34 cellular contexts compared by ENCODE assay signal in the genomic region with DNA sequence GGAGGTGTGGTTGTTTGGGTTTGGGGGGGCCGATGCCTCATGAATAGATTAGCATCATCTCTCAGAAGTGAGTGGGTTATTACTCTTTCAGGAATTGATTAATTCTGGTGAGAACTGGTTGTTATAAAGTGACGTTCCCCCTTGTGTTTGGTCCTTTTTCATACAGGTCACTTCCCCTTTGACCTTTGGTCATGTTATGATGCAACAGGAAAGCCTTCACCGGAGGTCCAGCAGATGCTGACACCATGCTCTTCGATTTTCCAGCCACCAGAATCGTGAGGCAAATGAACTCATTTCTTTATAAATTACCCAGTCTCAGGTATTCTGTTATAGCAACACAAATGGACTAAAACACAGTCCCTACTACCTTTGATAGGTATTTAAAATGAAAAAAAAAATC.
"Had no signal": no experiment of that assay in that cellular context is flagged by ENCODE, and none has a peak within 500 bp of the region (broad histone marks: within the 10 kb centered on the region; RNA-seq: fewer than 3 reads in every experiment).

No MANE protein-coding gene starts in this region.

- H3K9me3 Mint-ChIP-seq: activated CD4-positive, alpha-beta memory T cell treated with anti-CD3 and anti-CD28 coated beads for 36 hours; activated CD8-positive, alpha-beta T cell treated with anti-CD3 and anti-CD28 coated beads for 36 hours; activated naive CD4-positive, alpha-beta T cell treated with anti-CD3 and anti-CD28 coated beads for 36 hours; activated naive CD4-positive, alpha-beta T cell treated with anti-CD3 and anti-CD28 coated beads, Interleukin-2, amount 50 U/mL, for 72 hours; activated naive CD8-positive, alpha-beta T cell treated with anti-CD3 and anti-CD28 coated beads for 36 hours; T-helper 1 cell treated with Interleukin-12 subunit alpha and Interleukin-12 subunit beta and Interleukin-4 antibody, amounts not matched to agents 30 μg/mL and 1 μg/mL, for 36 hours; T-helper 2 cell treated with Interferon-gamma antibody and Interleukin-4, amounts not matched to agents 5 μg/mL and 100 μg/mL, for 36 hours had no signal

- H3K4me3 Mint-ChIP-seq: activated B cell treated with CpG ODN at 0.5 μM for 24 hours; activated CD4-positive, alpha-beta memory T cell treated with anti-CD3 and anti-CD28 coated beads for 36 hours; activated CD4-positive, alpha-beta T cell treated with anti-CD3 and anti-CD28 coated beads, Interleukin-2, amount 10 ng/mL, durations not matched to agents 24 days and 14 days; activated CD8-positive, alpha-beta T cell treated with anti-CD3 and anti-CD28 coated beads for 36 hours; activated naive CD4-positive, alpha-beta T cell treated with anti-CD3 and anti-CD28 coated beads for 36 hours; activated naive CD8-positive, alpha-beta T cell treated with anti-CD3 and anti-CD28 coated beads for 36 hours; activated T-cell treated with anti-CD3 and anti-CD28 coated beads, Interleukin-2, amount 50 U/mL, for 4 hours; T-helper 1 cell treated with Interleukin-12 subunit alpha and Interleukin-12 subunit beta and Interleukin-4 antibody, amounts not matched to agents 30 μg/mL and 1 μg/mL, for 36 hours; T-helper 2 cell treated with Interferon-gamma antibody and Interleukin-4, amounts not matched to agents 5 μg/mL and 100 μg/mL, for 36 hours had no signal

- H3K4me1 Mint-ChIP-seq: activated B cell treated with CpG ODN at 0.5 μM for 24 hours; activated CD4-positive, alpha-beta T cell treated with anti-CD3 and anti-CD28 coated beads, Interleukin-2, amount 10 ng/mL, durations not matched to agents 24 days and 14 days; activated naive CD8-positive, alpha-beta T cell treated with anti-CD3 and anti-CD28 coated beads for 36 hours had no signal

- H3K4me1 ChIP-seq: adrenal gland, body of pancreas, breast epithelium had no signal

- DNase-seq: activated B cell treated with CpG ODN at 0.5 μM for 24 hours; activated CD4-positive, alpha-beta memory T cell treated with anti-CD3 and anti-CD28 coated beads for 36 hours; activated CD4-positive, alpha-beta T cell treated with anti-CD3 and anti-CD28 coated beads for 4 hours; activated CD4-positive, alpha-beta T cell treated with anti-CD3 and anti-CD28 coated beads, Interleukin-2, amount 10 ng/mL, durations not matched to agents 24 days and 14 days; activated CD4-positive, alpha-beta T cell treated with anti-CD3 and anti-CD28 coated beads, Interleukin-2, amount 50 U/mL, for 1 hour; activated CD4-positive, alpha-beta T cell treated with anti-CD3 and anti-CD28 coated beads, Interleukin-2, amount 50 U/mL, for 4 hours; activated CD4-positive, CD25-positive, alpha-beta regulatory T cell treated with anti-CD3 and anti-CD28 coated beads, Interleukin-2, amount 50 U/mL, for 72 hours; activated CD8-positive, alpha-beta memory T cell treated with anti-CD3 and anti-CD28 coated beads, Interleukin-2, amount 50 U/mL, for 4 hours; activated CD8-positive, alpha-beta T cell treated with anti-CD3 and anti-CD28 coated beads for 36 hours; activated effector memory CD4-positive, alpha-beta T cell treated with anti-CD3 and anti-CD28 coated beads, Interleukin-2, amount 50 U/mL, for 16 hours; activated gamma-delta T cell treated with Interleukin-2 at 50 U/mL for 16 hours; activated naive CD4-positive, alpha-beta T cell; activated naive CD4-positive, alpha-beta T cell treated with anti-CD3 and anti-CD28 coated beads for 36 hours; activated naive CD4-positive, alpha-beta T cell treated with anti-CD3 and anti-CD28 coated beads, Interleukin-2, amount 50 U/mL, for 16 hours; activated naive CD8-positive, alpha-beta T cell treated with anti-CD3 and anti-CD28 coated beads for 36 hours; activated T-cell treated with anti-CD3 and anti-CD28 coated beads for 4 hours; activated T-cell treated with anti-CD3 and anti-CD28 coated beads, Interleukin-2, amount 50 U/mL, for 1 hour; activated T-cell treated with anti-CD3 and anti-CD28 coated beads, Interleukin-2, amount 50 U/mL, for 4 hours; adrenal gland; amniotic stem cell; aorta; body of pancreas; brain microvascular endothelial cell; central memory CD4-positive, alpha-beta T cell; T-helper 1 cell; T-helper 2 cell; T-helper 9 cell had no signal

- H3K27me3 Mint-ChIP-seq: activated B cell treated with CpG ODN at 0.5 μM for 24 hours had no signal

- H3K36me3 Mint-ChIP-seq: activated CD4-positive, alpha-beta memory T cell treated with anti-CD3 and anti-CD28 coated beads for 36 hours; activated naive CD8-positive, alpha-beta T cell treated with anti-CD3 and anti-CD28 coated beads for 36 hours had no signal

- ATAC-seq: activated CD8-positive, alpha-beta T cell treated with anti-CD3 and anti-CD28 coated beads for 36 hours; activated naive CD4-positive, alpha-beta T cell treated with anti-CD3 and anti-CD28 coated beads, Interleukin-2, amount 50 U/mL, for 72 hours; activated T-cell treated with anti-CD3 and anti-CD28 coated beads, Interleukin-2, amount 50 U/mL, for 4 hours; body of pancreas had no signal

- FAIRE-seq: astrocyte, TTC549 had no signal

- H3K27me3 ChIP-seq: adrenal gland, body of pancreas, brain microvascular endothelial cell, breast epithelium had no signal

- H3K27ac Mint-ChIP-seq: activated B cell treated with CpG ODN at 0.5 μM for 24 hours; activated CD4-positive, alpha-beta memory T cell treated with anti-CD3 and anti-CD28 coated beads for 36 hours; activated CD4-positive, alpha-beta T cell treated with anti-CD3 and anti-CD28 coated beads, Interleukin-2, amount 10 ng/mL, durations not matched to agents 24 days and 14 days; activated CD8-positive, alpha-beta T cell treated with anti-CD3 and anti-CD28 coated beads for 36 hours; activated naive CD4-positive, alpha-beta T cell treated with anti-CD3 and anti-CD28 coated beads for 36 hours; activated naive CD4-positive, alpha-beta T cell treated with anti-CD3 and anti-CD28 coated beads, Interleukin-2, amount 50 U/mL, for 72 hours; activated naive CD8-positive, alpha-beta T cell treated with anti-CD3 and anti-CD28 coated beads for 36 hours; T-helper 1 cell treated with Interleukin-12 subunit alpha and Interleukin-12 subunit beta and Interleukin-4 antibody, amounts not matched to agents 30 μg/mL and 1 μg/mL, for 36 hours; T-helper 2 cell treated with Interferon-gamma antibody and Interleukin-4, amounts not matched to agents 5 μg/mL and 100 μg/mL, for 36 hours had no signal

- H3K36me3 ChIP-seq: adrenal gland, brain microvascular endothelial cell, breast epithelium had no signal

- H3K9me3 ChIP-seq: adrenal gland, body of pancreas, breast epithelium had no signal

- H3K27ac ChIP-seq: adrenal gland, body of pancreas, brain microvascular endothelial cell, breast epithelium, VCaP had no signal

- H3K4me3 ChIP-seq: adrenal gland, body of pancreas, breast epithelium had no signal
